10 cellular contexts compared by ENCODE assay signal in genomic region chr10:93072713-93073538, GRCh38. TPM values are rescaled to one million over a fixed set of nuclear protein-coding genes. Genes with fewer than 3 reads are reported as not detected.
DNase-seq lines count a peak whose midpoint lies in the region; ATAC-seq and TF ChIP-seq lines count a peak whose summit lies in the region.
"Had no signal": no experiment of that assay in that cellular context is flagged by ENCODE, and none has a peak within 500 bp of the region (broad histone marks: within the 10 kb centered on the region; RNA-seq: fewer than 3 reads in every experiment).

No MANE protein-coding gene starts in this region.

- H3K4me3 ChIP-seq in BJ (ENCODE audit: low read depth, low read length) (peak overlapping the region; percentile 22; the same call in 1 of the 2 replicates), KMS-11 (IDR thresholded peaks at IDR 0.05; ENCODE audit: insufficient read depth, low read depth, low read length) (no peak overlapping the region), colonic mucosa (peak overlapping the region; percentile 34), neural cell (ENCODE audit: low read length) (peak overlapping the region; percentile 80)

- intact Hi-C loops in colonic mucosa (cut with DNase I): no loop called here

- H3K9me2 ChIP-seq in neural cell (ENCODE audit: insufficient read depth, low read length): no peaks in the 10 kb centered on the region

- no peaks in the 10 kb centered on the region for H3F3A ChIP-seq in neural cell (ENCODE audit: insufficient read depth, low read length, poor library complexity, severe bottlenecking)

- CTCF ChIA-PET in BJ (lab: Yijun Ruan, JAX): interaction anchor here (0.8 to 1.1 kb wide), 2 partner anchors 11 to 34 kb away, joined by 3 read pairs; no protein-coding TSS in a partner anchor

- POLR2A ChIA-PET in BJ (lab: Charles Lee): no interaction called here

- no peak for ATAC-seq in HG03095 (IDR thresholded peaks at IDR 0.05; ENCODE audit: unreplicated experiment)
- no peak for ATAC-seq in HG02981 (IDR thresholded peaks at IDR 0.05; ENCODE audit: unreplicated experiment)

- DNase-seq in BJ (ENCODE audit: low read depth): no peak
- no peak for DNase-seq in colonic mucosa
- DNase-seq in stimulated activated naive CD4-positive, alpha-beta T cell treated with Interleukin-2 at 50 U/mL for 16 hours (lab: John Stamatoyannopoulos, UW): no peak
- no peak for DNase-seq in Kasumi-1 (lab: John Stamatoyannopoulos, UW)
- DNase-seq: NCI-H1436 had no signal

- H3K9ac ChIP-seq in KMS-11 (no peak overlapping the region), colonic mucosa (ENCODE audit: low read depth in 2 of 2, low read length in 2 of 2) (no peak overlapping the region), neural cell (ENCODE audit: low read length) (peak overlapping the region; percentile 10)

- no peaks in the 10 kb centered on the region for H4K20me1 ChIP-seq in KMS-11 (ENCODE audit: insufficient read depth)
- H4K20me1 ChIP-seq in neural cell (ENCODE audit: insufficient read depth): no peaks in the 10 kb centered on the region

- no peaks in the 10 kb centered on the region for H3K36me3 ChIP-seq in BJ (ENCODE audit: control insufficient read depth, insufficient read depth, low read length)
- H3K36me3 ChIP-seq in KMS-11 (ENCODE audit: insufficient read depth): no peaks in the 10 kb centered on the region
- no peaks in the 10 kb centered on the region for H3K36me3 ChIP-seq in colonic mucosa
- H3K36me3 ChIP-seq in neural cell (ENCODE audit: insufficient read depth, low read length): no peaks in the 10 kb centered on the region

- TF ChIP-seq EP300 in neural cell (conservative IDR thresholded peaks at IDR 0.05; ENCODE audit: poor library complexity, severe bottlenecking): no peak

- peak overlapping the region; percentile 71 for H2AFZ ChIP-seq in KMS-11 (ENCODE audit: low read depth)
- no peak overlapping the region for H2AFZ ChIP-seq in neural cell (ENCODE audit: low read depth, low read length)

- H3K79me2 ChIP-seq in KMS-11 (ENCODE audit: insufficient read depth, low read depth) (no peaks in the 10 kb centered on the region), neural cell (replicated peaks; ENCODE audit: insufficient read depth, low read length) (no peaks in the 10 kb centered on the region)

- H3K4me1 ChIP-seq in KMS-11 (ENCODE audit: low read depth, poor library complexity, severe bottlenecking) (peaks cover 53% of the 10 kb centered on the region), colonic mucosa (peaks cover 15% of the 10 kb centered on the region)

- peaks cover 76% of the 10 kb centered on the region for H3K27me3 ChIP-seq in BJ (ENCODE audit: control insufficient read depth, insufficient read depth, low read length)
- peaks cover 4% of the 10 kb centered on the region; the same call in 1 of the 2 replicates for H3K27me3 ChIP-seq in KMS-11 (ENCODE audit: insufficient read depth, low read depth)
- peaks cover 79% of the 10 kb centered on the region for H3K27me3 ChIP-seq in colonic mucosa
- H3K27me3 ChIP-seq in neural cell (ENCODE audit: insufficient read depth, low read depth, low read length): peaks cover 100% of the 10 kb centered on the region

- TF ChIP-seq CTCF in BJ (IDR thresholded peaks at IDR 0.05; ENCODE audit: insufficient read depth, low read depth, low read length) (no peak), KMS-11 (conservative IDR thresholded peaks at IDR 0.05; ENCODE audit: low read depth, low read length) (no peak), colonic mucosa (IDR thresholded peaks at IDR 0.05) (no peak), neural cell (IDR thresholded peaks at IDR 0.05; ENCODE audit: poor library complexity, severe bottlenecking) (no peak)

- H3K4me2 ChIP-seq in KMS-11 (peak overlapping the region; percentile 86), neural cell (ENCODE audit: low read length) (peak overlapping the region; percentile 94)

- TF ChIP-seq RAD21 in neural cell (conservative IDR thresholded peaks at IDR 0.05): no peak

- no peak overlapping the region for H3K27ac ChIP-seq in KMS-11
- no peak overlapping the region for H3K27ac ChIP-seq in colonic mucosa
- H3K27ac ChIP-seq in neural cell (ENCODE audit: low read length): no peak overlapping the region

- H3K9me3 ChIP-seq in colonic mucosa (no peaks in the 10 kb centered on the region), neural cell (ENCODE audit: low read length) (no peaks in the 10 kb centered on the region)

TF ChIP-seq in neural cell, 6 proteins besides CTCF, POLR2A, EP300 and RAD21:
- TF ChIP-seq EZH2 (IDR thresholded peaks at IDR 0.05; ENCODE audit: borderline replicate concordance, insufficient read depth, low read length, poor library complexity, severe bottlenecking) (no peak), REST (IDR thresholded peaks at IDR 0.05; ENCODE audit: borderline replicate concordance) (no peak), POLR2AphosphoS5 (IDR thresholded peaks at IDR 0.05) (no peak), SMC3 (conservative IDR thresholded peaks at IDR 0.05; ENCODE audit: poor library complexity) (no peak), MXI1 (conservative IDR thresholded peaks at IDR 0.05; ENCODE audit: poor library complexity, severe bottlenecking) (no peak), TAF1 (IDR thresholded peaks at IDR 0.05; ENCODE audit: low read depth) (no peak)

RNA-seq across cellular contexts. Expression of gene CYP26A1, which starts 0.8 kb away (rescaled TPM):
- polyA plus RNA-seq in BJ (2011; rRNA removed) (0.06 TPM in 1 of 2 replicates, not detected in the other), neural cell (0.64 and 0.77 TPM in 2 replicates)
- polyA minus RNA-seq in BJ (2011; rRNA and poly(A)+ RNA removed): not detected in 2 replicates
- not detected for total RNA-seq in colonic mucosa
- not detected in 2 replicates for polyA minus RNA-seq in neural cell
- total RNA-seq: activated CD8-positive, alpha-beta memory T cell treated with anti-CD3 and anti-CD28 coated beads for 36 hours had no signal

RNA-seq across cellular contexts. Expression of gene CYP26C1, which starts 12.3 kb away (rescaled TPM):
- 0.05 and 0.09 TPM in 2 replicates for polyA plus RNA-seq in BJ (2011; rRNA removed)
- polyA minus RNA-seq in BJ (2011; rRNA and poly(A)+ RNA removed): not detected in 2 replicates
- not detected for total RNA-seq in colonic mucosa
- not detected in 2 replicates for polyA plus RNA-seq in neural cell
- 0.46 and 0.49 TPM in 2 replicates for polyA minus RNA-seq in neural cell
